In genomic region chr13:39526499-39526898, GRCh38 we compare ENCODE assay signal across 15 cellular contexts.
DNase-seq lines count a peak whose midpoint lies in the region; ATAC-seq, FAIRE-seq and TF ChIP-seq lines count a peak whose summit lies in the region.
"Had no signal": no experiment of that assay in that cellular context is flagged by ENCODE, and none has a peak within 500 bp of the region (broad histone marks: within the 10 kb centered on the region; RNA-seq: fewer than 3 reads in every experiment).

No MANE protein-coding gene starts in this region.

- no peaks in the 10 kb centered on the region for H4K20me1 ChIP-seq in neural cell (ENCODE audit: insufficient read depth)
- H4K20me1 ChIP-seq: BLaER1 had no signal

- H3F3A ChIP-seq in neural cell (ENCODE audit: insufficient read depth, low read length, poor library complexity, severe bottlenecking), result peaks cover 6% of the 10 kb centered on the region

- H3K9me2 ChIP-seq in neural cell (ENCODE audit: insufficient read depth, low read length), result no peaks in the 10 kb centered on the region

- intact Hi-C loops in left ventricle myocardium inferior (cut with micrococcal nuclease), result no loop called here
- intact Hi-C loops in Right ventricle myocardium superior (cut with DNase I), result no loop called here

- H3K27me3 ChIP-seq in left ventricle myocardium inferior (ENCODE audit: low read depth), result no peaks in the 10 kb centered on the region
- H3K27me3 ChIP-seq in bronchial epithelial cell (ENCODE audit: control insufficient read depth, insufficient read depth, low read length), result no peaks in the 10 kb centered on the region
- H3K27me3 ChIP-seq in neural cell (ENCODE audit: insufficient read depth, low read depth, low read length), result no peaks in the 10 kb centered on the region
- H3K27me3 ChIP-seq: BLaER1 had no signal

- no peak overlapping the region for H2AFZ ChIP-seq in neural cell (ENCODE audit: low read depth, low read length)

- TF ChIP-seq EP300 in neural cell (conservative IDR thresholded peaks at IDR 0.05; ENCODE audit: poor library complexity, severe bottlenecking), result peak; percentile 71

- TF ChIP-seq RAD21 in neural cell (conservative IDR thresholded peaks at IDR 0.05), result no peak

- TF ChIP-seq CTCF in left ventricle myocardium inferior (IDR thresholded peaks at IDR 0.05; ENCODE audit: borderline replicate concordance) (no peak), bronchial epithelial cell (IDR thresholded peaks at IDR 0.05; ENCODE audit: insufficient read depth, low read length, severe bottlenecking) (no peak), neural cell (IDR thresholded peaks at IDR 0.05; ENCODE audit: poor library complexity, severe bottlenecking) (no peak)

- peaks cover 92% of the 10 kb centered on the region for H3K4me1 ChIP-seq in left ventricle myocardium inferior
- H3K4me1 ChIP-seq: BLaER1, Caco-2 had no signal

- H3K79me2 ChIP-seq in neural cell (replicated peaks; ENCODE audit: insufficient read depth, low read length), result peaks cover 10% of the 10 kb centered on the region

- no peaks in the 10 kb centered on the region for H3K36me3 ChIP-seq in left ventricle myocardium inferior
- no peaks in the 10 kb centered on the region for H3K36me3 ChIP-seq in bronchial epithelial cell (ENCODE audit: control insufficient read depth, insufficient read depth, low read length)
- H3K36me3 ChIP-seq in neural cell (ENCODE audit: insufficient read depth, low read length), result no peaks in the 10 kb centered on the region
- H3K36me3 ChIP-seq: BLaER1 had no signal

- H3K27ac ChIP-seq in left ventricle myocardium inferior (replicated peaks) (peak overlapping the region; percentile 37), neural cell (ENCODE audit: low read length) (peak overlapping the region; percentile 83)
- H3K27ac ChIP-seq: 22Rv1, BLaER1 had no signal

- no peak for ATAC-seq in Right ventricle myocardium superior (ENCODE audit: poor library complexity)
- ATAC-seq in HG02970 (IDR thresholded peaks at IDR 0.05; ENCODE audit: low FRiP score, unreplicated experiment), result no peak
- ATAC-seq: HCT116 had no signal

- peak overlapping the region; percentile 53 for H3K4me2 ChIP-seq in neural cell (ENCODE audit: low read length)
- H3K4me2 ChIP-seq: BLaER1 had no signal

- peak overlapping the region; percentile 42 for H3K9ac ChIP-seq in neural cell (ENCODE audit: low read length)
- H3K9ac ChIP-seq: BLaER1 had no signal

- peak; percentile 13 for FAIRE-seq in bronchial epithelial cell (lab: Jason Lieb, UNC)

- H3K9me3 ChIP-seq in left ventricle myocardium inferior (replicated peaks), result no peaks in the 10 kb centered on the region
- H3K9me3 ChIP-seq in neural cell (ENCODE audit: low read length), result no peaks in the 10 kb centered on the region
- H3K9me3 ChIP-seq: BLaER1, Caco-2 had no signal

- H3K4me3 ChIP-seq in left ventricle myocardium inferior (no peak overlapping the region), bronchial epithelial cell (ENCODE audit: low read depth, low read length) (no peak overlapping the region), neural cell (ENCODE audit: low read length) (peak overlapping the region; percentile 49)
- H3K4me3 ChIP-seq: BLaER1 had no signal

- DNase-seq in left ventricle myocardium inferior (no peak), Right ventricle myocardium superior (no peak), bronchial epithelial cell (ENCODE audit: low read depth) (no peak), NCI-H510A (lab: John Stamatoyannopoulos, UW) (no peak), T-helper 1 cell (no peak), kidney tubule cell (ENCODE audit: low spot score) (no peak)
- DNase-seq: AML-193; Caco-2; CD8-positive, alpha-beta memory T cell; DMS53 had no signal

TF ChIP-seq in neural cell, 6 proteins besides CTCF, POLR2A, EP300 and RAD21:
- TF ChIP-seq REST (IDR thresholded peaks at IDR 0.05; ENCODE audit: borderline replicate concordance) (no peak), POLR2AphosphoS5 (IDR thresholded peaks at IDR 0.05) (peak; percentile 51)
TF ChIP-seq in neural cell: peak in this region for 1.
